Comparison of ENCODE assay signal across 8 cellular contexts in genomic region chr5:43602818-43603534, GRCh38. TPM values are rescaled to one million over a fixed set of nuclear protein-coding genes. Genes with fewer than 3 reads are reported as not detected.
DNase-seq lines count a peak whose midpoint lies in the region; ATAC-seq and TF ChIP-seq lines count a peak whose summit lies in the region.

TSS of gene NNT (plus strand) at chr5:43603180. CDS start at chr5:43609196, 6,016 bp downstream.

- H3K27me3 Mint-ChIP-seq in CD8-positive, alpha-beta memory T cell = peaks cover 0 to under 1% of the 10 kb centered on the region in 2 donors

- no peaks in the 10 kb centered on the region for H3K9me3 ChIP-seq in CD8-positive, alpha-beta memory T cell (ENCODE audit: low read length)
- H3K9me3 ChIP-seq in NT2/D1 (ENCODE audit: insufficient read depth, low read length) (peaks cover 15% of the 10 kb centered on the region), mucosa of rectum (ENCODE audit: control insufficient read depth in 2 of 2, low read length in 2 of 2) (no peaks in the 10 kb centered on the region)

- peak within 1 kb of the TSS; percentile 87 for H3K27ac ChIP-seq in CD8-positive, alpha-beta memory T cell (ENCODE audit: low read depth, low read length)
- peak within 1 kb of the TSS; percentile 79 to 85 for H3K27ac ChIP-seq in mucosa of rectum (ENCODE audit: low read depth in 2 of 2, low read length in 2 of 2)

- TF ChIP-seq CTCF in epithelial cell of proximal tubule (conservative IDR thresholded peaks at IDR 0.05; ENCODE audit: low read depth, low read length) = no peak

- POLR2A ChIA-PET in CD8-positive, alpha-beta memory T cell (lab: Charles Lee) = interaction anchor here (0.6 to 2.4 kb wide), 12 partner anchors 46 to 1699 kb away, joined by 3 to 33 read pairs (median 4); partner anchors contain the start of genes HMGCS1, RIMOC1 and TMEM267

- CTCF ChIA-PET in CD8-positive, alpha-beta memory T cell (lab: Charles Lee) = interaction anchor here (0.8 to 3.2 kb wide), 6 partner anchors 12 to 289 kb away, joined by 3 to 22 read pairs (median 4); partner anchors contain the start of genes HMGCS1 and TMEM267

- peak within 1 kb of the TSS; percentile 97 for H3K4me3 ChIP-seq in CD8-positive, alpha-beta memory T cell (ENCODE audit: low read length)
- H3K4me3 ChIP-seq in NT2/D1 (ENCODE audit: insufficient read length, low read depth) (peak within 1 kb of the TSS; percentile 62), epithelial cell of proximal tubule (ENCODE audit: low read depth, low read length) (peak within 1 kb of the TSS; percentile 93), mucosa of rectum (ENCODE audit: low read length in 2 of 2) (peak within 1 kb of the TSS; percentile 88 to 97)

- no peaks in the 10 kb centered on the region for H3K36me3 ChIP-seq in CD8-positive, alpha-beta memory T cell (ENCODE audit: insufficient read depth, low read length)
- no peaks in the 10 kb centered on the region for H3K36me3 ChIP-seq in NT2/D1 (ENCODE audit: insufficient read depth, insufficient read length, low read length)
- no peaks in the 10 kb centered on the region for H3K36me3 ChIP-seq in mucosa of rectum (ENCODE audit: control insufficient read depth in 2 of 2, insufficient read depth in 2 of 2, low read length in 2 of 2)

- peaks cover 32% of the 10 kb centered on the region for H3K4me1 ChIP-seq in CD8-positive, alpha-beta memory T cell (ENCODE audit: insufficient read depth, low read length)
- H3K4me1 ChIP-seq in NT2/D1 (ENCODE audit: insufficient read depth, insufficient read length) = no peaks in the 10 kb centered on the region
- peaks cover 7 to 17% of the 10 kb centered on the region in 2 donors for H3K4me1 ChIP-seq in mucosa of rectum (ENCODE audit: control insufficient read depth in 2 of 2, insufficient read depth in 2 of 2, low read length in 2 of 2)

- H3K27ac Mint-ChIP-seq in CD8-positive, alpha-beta memory T cell = peak within 1 kb of the TSS; percentile 89 to 99 (median 94)

- H3K27me3 ChIP-seq in CD8-positive, alpha-beta memory T cell (ENCODE audit: insufficient read depth, low read length, poor library complexity, severe bottlenecking) = no peaks in the 10 kb centered on the region
- no peaks in the 10 kb centered on the region for H3K27me3 ChIP-seq in NT2/D1 (ENCODE audit: insufficient read depth, insufficient read length)
- no peaks in the 10 kb centered on the region for H3K27me3 ChIP-seq in mucosa of rectum (ENCODE audit: control insufficient read depth in 2 of 2, insufficient read depth in 2 of 2, low read length in 2 of 2)

- peaks cover 53 to 66% (median 57%) of the 10 kb centered on the region in 3 donors for H3K4me1 Mint-ChIP-seq in CD8-positive, alpha-beta memory T cell

- H3K4me3 Mint-ChIP-seq in CD8-positive, alpha-beta memory T cell = peak within 1 kb of the TSS; percentile 90 to 98 (median 91)

- DNase-seq in CD8-positive, alpha-beta memory T cell = peak; percentile 73 to 86 (median 76)
- no peak for DNase-seq in NT2/D1 (ENCODE audit: low read depth, low spot score)
- DNase-seq in activated T-cell treated with anti-CD3 and anti-CD28 coated beads for 1 hour (ENCODE audit: low read depth) = peak; percentile 67
- DNase-seq in epithelial cell of proximal tubule (ENCODE audit: low read depth) = no peak
- DNase-seq in stimulated activated CD8-positive, alpha-beta memory T cell treated with anti-CD3 and anti-CD28 coated beads, Interleukin-4, amount 100 ng/mL, for 48 hours = peak; percentile 85

- H3K9ac ChIP-seq in NT2/D1 (ENCODE audit: insufficient read length, low read depth) (peak within 1 kb of the TSS; percentile 74), mucosa of rectum (ENCODE audit: low read depth in 1 of 2, low read length in 2 of 2) (peak within 1 kb of the TSS; percentile 87 to 95)

- peaks cover 5 to 31% (median 9%) of the 10 kb centered on the region in 3 donors for H3K36me3 Mint-ChIP-seq in CD8-positive, alpha-beta memory T cell

- no peaks in the 10 kb centered on the region for H3K9me3 Mint-ChIP-seq in CD8-positive, alpha-beta memory T cell

- peak; percentile 74 for ATAC-seq in GM19438 (IDR thresholded peaks at IDR 0.05; ENCODE audit: low read depth, unreplicated experiment)
- ATAC-seq in HG03571 (IDR thresholded peaks at IDR 0.05; ENCODE audit: unreplicated experiment) = peak; percentile 73

RNA-seq across cellular contexts. Expression of gene NNT, which starts in this region (rescaled TPM):
- 10 to 100 TPM; 79.7 to 87.3 TPM for total RNA-seq in CD8-positive, alpha-beta memory T cell
- polyA plus RNA-seq in CD8-positive, alpha-beta memory T cell = 43.5 TPM
- 32.7 and 36.5 TPM in 2 replicates for total RNA-seq in epithelial cell of proximal tubule

Comparison
In these comparisons a context has a peak if more than half of its experiments do, and no peak if none do; other contexts are left out.
1. DNase-seq: peak in CD8-positive, alpha-beta memory T cell (5 of 5), activated T-cell treated with anti-CD3 and anti-CD28 coated beads for 1 hour (single experiment) and stimulated activated CD8-positive, alpha-beta memory T cell treated with anti-CD3 and anti-CD28 coated beads, Interleukin-4, amount 100 ng/mL, for 48 hours (single experiment); none in NT2/D1 (single experiment) and epithelial cell of proximal tubule (single experiment).
2. Peak in every context shown above with its lines, with median percentiles within 50 percentile points of each other: H3K4me3 ChIP-seq.